ENCODE assay signal across 13 cellular contexts in genomic region chr5:142571921-142572320, GRCh38.
DNase-seq lines count a peak whose midpoint lies in the region; ATAC-seq and TF ChIP-seq lines count a peak whose summit lies in the region.
"Had no signal": no experiment of that assay in that cellular context is flagged by ENCODE, and none has a peak within 500 bp of the region (broad histone marks: within the 10 kb centered on the region; RNA-seq: fewer than 3 reads in every experiment).

No MANE protein-coding gene starts in this region.

- intact Hi-C loops in right cardiac atrium (cut with DNase I) (no loop called here), left ventricle myocardium superior (cut with micrococcal nuclease) (no loop called here)

- no peaks in the 10 kb centered on the region for H3K9me3 ChIP-seq in right cardiac atrium (ENCODE audit: control insufficient read depth, low read length)

- no peak overlapping the region for H3K27ac ChIP-seq in right cardiac atrium (ENCODE audit: low read length)
- H3K27ac ChIP-seq: 22Rv1 had no signal

- peak overlapping the region; percentile 88 to 96 (median 95) for H3K27ac Mint-ChIP-seq in nephron
- H3K27ac Mint-ChIP-seq: CD14-positive monocyte; CD8-positive, alpha-beta memory T cell; H9 had no signal

- H3K27me3 Mint-ChIP-seq in nephron (ENCODE audit: low read depth), result no peaks in the 10 kb centered on the region
- H3K27me3 Mint-ChIP-seq: CD8-positive, alpha-beta memory T cell had no signal

- no peaks in the 10 kb centered on the region for H3K27me3 ChIP-seq in right cardiac atrium (ENCODE audit: control insufficient read depth, insufficient read depth)

- DNase-seq in right cardiac atrium, result no peak
- DNase-seq in left ventricle myocardium superior, result no peak
- peak; percentile 71 for DNase-seq in fibroblast of villous mesenchyme (ENCODE audit: low read depth)
- DNase-seq in DMS53 (lab: John Stamatoyannopoulos, UW), result no peak
- no peak for DNase-seq in SKM-1 (lab: John Stamatoyannopoulos, UW; ENCODE audit: unreplicated experiment)
- DNase-seq in Kasumi-1 (lab: John Stamatoyannopoulos, UW), result no peak
- DNase-seq: Caco-2; CD8-positive, alpha-beta memory T cell; GOT3; H9 had no signal

- no peaks in the 10 kb centered on the region for H3K36me3 Mint-ChIP-seq in nephron (ENCODE audit: low read depth)
- H3K36me3 Mint-ChIP-seq: CD14-positive monocyte had no signal

- H3K4me1 ChIP-seq in right cardiac atrium (ENCODE audit: control insufficient read depth, insufficient read depth, low read length), result peaks cover 2% of the 10 kb centered on the region
- H3K4me1 ChIP-seq: Caco-2 had no signal

- peak; percentile 34 to 47 for ATAC-seq in right cardiac atrium
- no peak for ATAC-seq in left ventricle myocardium superior

- H3K9me3 Mint-ChIP-seq in nephron, result peaks cover 12% of the 10 kb centered on the region
- H3K9me3 Mint-ChIP-seq: CD8-positive, alpha-beta memory T cell; H9 had no signal

- TF ChIP-seq CTCF in fibroblast of villous mesenchyme (IDR thresholded peaks at IDR 0.05; ENCODE audit: insufficient read depth, low read depth, low read length) (no peak), nephron (IDR thresholded peaks at IDR 0.05; ENCODE audit: unreplicated experiment in 3 of 3) (no peak)

- peak overlapping the region in 1 of 3 experiments; percentile 13 for H3K4me3 Mint-ChIP-seq in nephron
- H3K4me3 Mint-ChIP-seq: CD14-positive monocyte; CD8-positive, alpha-beta memory T cell; H9 had no signal

- WGBS in right cardiac atrium, result 72% methylated on average over 3 of the region's 3 CpGs

- no peak overlapping the region for H3K4me3 ChIP-seq in right cardiac atrium (ENCODE audit: low read length)
- no peak overlapping the region for H3K4me3 ChIP-seq in fibroblast of villous mesenchyme (ENCODE audit: low read depth, low read length)

- peaks cover 47% of the 10 kb centered on the region for H3K4me1 Mint-ChIP-seq in nephron
